9 cellular contexts compared by ENCODE assay signal in genomic region chr17:77869665-77870132, GRCh38.
DNase-seq lines count a peak whose midpoint lies in the region; ATAC-seq and TF ChIP-seq lines count a peak whose summit lies in the region.
"Had no signal": no experiment of that assay in that cellular context is flagged by ENCODE, and none has a peak within 500 bp of the region (broad histone marks: within the 10 kb centered on the region; RNA-seq: fewer than 3 reads in every experiment).

No MANE protein-coding gene starts in this region.

- peak; percentile 74 for ATAC-seq in HG03460 (IDR thresholded peaks at IDR 0.05; ENCODE audit: unreplicated experiment)
- peak; percentile 74 for ATAC-seq in esophagus mucosa
- ATAC-seq: psoas muscle had no signal

- DNase-seq in GM10248 (ENCODE audit: extremely low spot score) (peak; percentile 78), GM20000 (ENCODE audit: low spot score) (peak; percentile 81), GOT3 (lab: John Stamatoyannopoulos, UW) (no peak), nucleus accumbens (lab: John Stamatoyannopoulos, UW) (no peak)
- DNase-seq in NK-92 treated with Interleukin-12 subunit alpha and Interleukin-12 subunit beta, amount 100 ng/mL, for 24 hours (lab: John Stamatoyannopoulos, UW): no peak
- DNase-seq in stimulated activated naive CD4-positive, alpha-beta T cell treated with Interleukin-2 at 50 U/mL for 16 hours (lab: John Stamatoyannopoulos, UW): no peak

- POLR2A ChIA-PET in GM10248 (lab: Yijun Ruan, JAX): no interaction called here

- CTCF ChIA-PET in GM10248 (lab: Yijun Ruan, JAX): interaction anchor here (1.0 to 1.9 kb wide), 5 partner anchors 11 to 215 kb away, joined by 3 to 4 read pairs (median 3); no protein-coding TSS in a partner anchor

- TF ChIP-seq CTCF in GM10248 (IDR thresholded peaks at IDR 0.05; ENCODE audit: control extremely low read depth, extremely low read depth, low read depth, missing control alignments) (no peak), GM20000 (IDR thresholded peaks at IDR 0.05; ENCODE audit: extremely low read depth, missing control alignments) (no peak)

Comparison
In these comparisons a context has a peak if more than half of its experiments do, and no peak if none do; other contexts are left out.
1. DNase-seq: peak in GM10248 (single experiment) and GM20000 (single experiment); none in GOT3 (single experiment), NK-92 treated with Interleukin-12 subunit alpha and Interleukin-12 subunit beta, amount 100 ng/mL, for 24 hours (single experiment), nucleus accumbens (0 of 56) and stimulated activated naive CD4-positive, alpha-beta T cell treated with Interleukin-2 at 50 U/mL for 16 hours (single experiment).